In the genomic region with DNA sequence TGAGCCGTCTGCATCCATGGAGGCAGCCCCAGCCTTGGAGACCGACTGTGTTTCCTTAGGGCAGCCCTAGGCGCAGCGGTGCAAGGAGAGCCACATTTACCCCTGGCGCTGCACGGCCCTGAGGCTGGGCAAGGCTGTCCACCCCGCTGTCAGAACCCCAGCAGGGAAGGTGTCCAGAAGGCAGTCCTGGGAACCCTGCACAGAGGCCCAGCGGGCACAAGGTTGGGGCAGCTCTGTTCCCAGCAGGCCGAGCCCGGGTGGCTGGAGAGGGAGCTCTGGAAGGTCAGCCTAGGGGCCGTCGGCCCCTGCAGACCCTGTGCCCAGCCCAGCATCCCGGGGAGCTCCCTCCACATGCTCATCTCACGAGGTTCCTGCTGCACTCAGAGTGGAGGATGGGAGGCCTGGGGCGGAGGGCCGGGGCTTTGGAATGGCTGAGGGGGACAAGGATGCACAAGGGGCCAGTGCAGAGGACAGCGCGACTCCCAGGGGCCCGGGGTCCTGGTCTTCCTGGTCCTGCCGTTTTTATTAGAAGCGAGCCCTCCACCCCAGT, we compare ENCODE assay signal across 9 cellular contexts. TPM values are rescaled to one million over a fixed set of nuclear protein-coding genes. Genes with fewer than 3 reads are reported as not detected.
DNase-seq lines count a peak whose midpoint lies in the region; ATAC-seq and TF ChIP-seq lines count a peak whose summit lies in the region.
"Had no signal": no experiment of that assay in that cellular context is flagged by ENCODE, and none has a peak within 500 bp of the region (broad histone marks: within the 10 kb centered on the region; RNA-seq: fewer than 3 reads in every experiment).

No MANE protein-coding gene starts in this region.

- ATAC-seq in GM18868 (IDR thresholded peaks at IDR 0.05; ENCODE audit: unreplicated experiment) = no peak
- ATAC-seq in GM18870 (IDR thresholded peaks at IDR 0.05; ENCODE audit: unreplicated experiment) = no peak

- H3K9me3 Mint-ChIP-seq in activated CD4-positive, alpha-beta T cell treated with anti-CD3 and anti-CD28 coated beads, Interleukin-2, amount 10 ng/mL, durations not matched to agents 7 days and 5 days = no peaks in the 10 kb centered on the region
- H3K9me3 Mint-ChIP-seq in immature natural killer cell = no peaks in the 10 kb centered on the region

- peaks cover 0 to 19% of the 10 kb centered on the region in 2 donors for H3K27me3 ChIP-seq in tibial artery

- DNase-seq in activated CD4-positive, alpha-beta T cell treated with anti-CD3 and anti-CD28 coated beads, Interleukin-2, amount 10 ng/mL, durations not matched to agents 7 days and 5 days = peak; percentile 5
- no peak for DNase-seq in activated CD4-positive, alpha-beta T cell treated with anti-CD3 and anti-CD28 coated beads for 4 hours
- no peak for DNase-seq in astrocyte of the spinal cord (ENCODE audit: low read depth, low spot score)
- DNase-seq in immature natural killer cell = no peak
- DNase-seq in tibial artery = peak in 1 of 2 donors; percentile 68
- no peak for DNase-seq in T-helper 9 cell

- H3K27ac ChIP-seq in tibial artery = peak overlapping the region; percentile 39 to 52

- in situ Hi-C loops in astrocyte of the spinal cord (cut with HindIII; ENCODE audit: low sequenced_read_pairs) = no loop called here

- no peaks in the 10 kb centered on the region for H3K9me3 ChIP-seq in tibial artery

- H3K4me3 ChIP-seq in astrocyte of the spinal cord (ENCODE audit: low read depth, low read length) = peak overlapping the region; percentile 12
- peak overlapping the region; percentile 44 to 49 for H3K4me3 ChIP-seq in tibial artery

- intact Hi-C loops in tibial artery (cut with DNase I; ENCODE audit: low total_unique reads) = loop anchor here (2.0 kb wide), 1 partner anchor 19 kb away; the partner anchor contains the start of gene SAMD11

- H3K4me3 Mint-ChIP-seq in activated CD4-positive, alpha-beta T cell treated with anti-CD3 and anti-CD28 coated beads, Interleukin-2, amount 10 ng/mL, durations not matched to agents 7 days and 5 days = peak overlapping the region; percentile 32
- peak overlapping the region in 4 of 5 donors; percentile 7 to 58 (median 56) for H3K4me3 Mint-ChIP-seq in immature natural killer cell

- no peaks in the 10 kb centered on the region for H3K36me3 ChIP-seq in tibial artery

- peaks cover 13% of the 10 kb centered on the region for H3K4me1 Mint-ChIP-seq in activated CD4-positive, alpha-beta T cell treated with anti-CD3 and anti-CD28 coated beads, Interleukin-2, amount 10 ng/mL, durations not matched to agents 7 days and 5 days
- peaks cover 7 to 9% of the 10 kb centered on the region in 2 donors for H3K4me1 Mint-ChIP-seq in immature natural killer cell

- peaks cover 31% of the 10 kb centered on the region for H3K27me3 Mint-ChIP-seq in activated CD4-positive, alpha-beta T cell treated with anti-CD3 and anti-CD28 coated beads, Interleukin-2, amount 10 ng/mL, durations not matched to agents 7 days and 5 days
- peaks cover 7 to 11% (median 8%) of the 10 kb centered on the region in 3 donors for H3K27me3 Mint-ChIP-seq in immature natural killer cell (ENCODE audit: low read depth in 3 of 3)

- TF ChIP-seq CTCF in astrocyte of the spinal cord (IDR thresholded peaks at IDR 0.05; ENCODE audit: low read depth, low read length) (no peak), tibial artery (IDR thresholded peaks at IDR 0.05) (no peak)

- POLR2A ChIA-PET in activated CD4-positive, alpha-beta T cell treated with anti-CD3 and anti-CD28 coated beads, Interleukin-2, amount 10 ng/mL, durations not matched to agents 7 days and 5 days (lab: Charles Lee) = no interaction called here

- H3K4me1 ChIP-seq in tibial artery = peaks cover 0 to 32% (median 20%) of the 10 kb centered on the region in 4 donors

- H3K27ac Mint-ChIP-seq in activated CD4-positive, alpha-beta T cell treated with anti-CD3 and anti-CD28 coated beads, Interleukin-2, amount 10 ng/mL, durations not matched to agents 7 days and 5 days = no peak overlapping the region
- no peak overlapping the region for H3K27ac Mint-ChIP-seq in immature natural killer cell
- H3K27ac Mint-ChIP-seq: CD14-positive monocyte had no signal

- CTCF ChIA-PET in activated CD4-positive, alpha-beta T cell treated with anti-CD3 and anti-CD28 coated beads, Interleukin-2, amount 10 ng/mL, durations not matched to agents 7 days and 5 days (lab: Charles Lee) = interaction anchor here (2.4 kb wide), 1 partner anchor 35 kb away, joined by 9 read pairs; no protein-coding TSS in a partner anchor

- H3K36me3 Mint-ChIP-seq in activated CD4-positive, alpha-beta T cell treated with anti-CD3 and anti-CD28 coated beads, Interleukin-2, amount 10 ng/mL, durations not matched to agents 7 days and 5 days (ENCODE audit: low read depth) = no peaks in the 10 kb centered on the region
- no peaks in the 10 kb centered on the region for H3K36me3 Mint-ChIP-seq in immature natural killer cell

RNA-seq across cellular contexts. Expression of gene SAMD11, which starts 19.9 kb away (rescaled TPM):
- not detected for total RNA-seq in activated CD4-positive, alpha-beta T cell treated with anti-CD3 and anti-CD28 coated beads, Interleukin-2, amount 10 ng/mL, durations not matched to agents 7 days and 5 days
- polyA plus RNA-seq in immature natural killer cell = under 1 TPM in 1 of 3 donors, not detected in 2; 0.14 TPM
- polyA plus RNA-seq: CD14-positive monocyte had no signal

RNA-seq across cellular contexts. Expression of gene NOC2L, which starts 55.3 kb away (rescaled TPM):
- total RNA-seq in activated CD4-positive, alpha-beta T cell treated with anti-CD3 and anti-CD28 coated beads, Interleukin-2, amount 10 ng/mL, durations not matched to agents 7 days and 5 days = 10 to 100 TPM; 60.5 to 71.8 TPM
- polyA plus RNA-seq in immature natural killer cell = 10 to 100 TPM; 48.2 to 69.8 (median 53.5) TPM

RNA-seq across cellular contexts. Expression of gene KLHL17, which starts 56.6 kb away (rescaled TPM):
- 10 to 100 TPM; 23.6 to 27.1 TPM for total RNA-seq in activated CD4-positive, alpha-beta T cell treated with anti-CD3 and anti-CD28 coated beads, Interleukin-2, amount 10 ng/mL, durations not matched to agents 7 days and 5 days
- 1 to 10 TPM in 2 of 3 donors, not detected in 1; 1.8 to 2.2 TPM for polyA plus RNA-seq in immature natural killer cell
